ENCODE assay signal across 8 cellular contexts in the genomic region with DNA sequence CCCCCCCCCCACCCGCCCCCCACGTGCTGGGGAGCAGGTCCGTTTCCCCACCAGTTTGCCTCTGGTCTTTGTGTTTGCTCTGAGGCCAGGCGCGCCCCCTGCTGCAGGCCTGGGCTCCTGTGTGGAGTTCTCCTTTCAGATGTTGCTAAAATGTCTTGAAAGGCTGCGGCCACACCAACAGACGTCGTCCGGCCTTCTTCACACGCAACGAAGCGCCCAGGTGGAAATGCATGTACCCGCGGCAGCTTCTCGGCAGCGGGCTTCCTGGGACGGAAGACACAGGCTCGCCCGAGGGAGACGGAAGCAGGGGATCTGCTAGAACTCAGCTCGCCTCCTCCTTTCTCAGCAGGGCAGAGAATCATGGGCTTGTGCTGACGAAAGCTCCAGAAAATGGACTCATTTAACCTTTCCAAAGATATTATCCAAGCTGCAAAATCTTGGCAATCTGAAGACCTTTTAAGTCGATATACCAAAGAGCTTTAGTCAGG.
DNase-seq lines count a peak whose midpoint lies in the region; ATAC-seq and TF ChIP-seq lines count a peak whose summit lies in the region.

No MANE protein-coding gene starts in this region.

- H3K27ac ChIP-seq in HCT116 (ENCODE audit: low read depth, low read length) (no peak overlapping the region), esophagus squamous epithelium (peak overlapping the region; percentile 76 to 88 (median 84)), mucosa of rectum (ENCODE audit: low read depth in 2 of 2, low read length in 2 of 2) (peak overlapping the region in 1 of 2 donors; percentile 30), thoracic aorta (peak overlapping the region in 1 of 2 donors; percentile 50)

- RAD21 ChIA-PET in HCT116 (lab: Charles Lee; ENCODE audit: low non-redundant PET in 1 of 2, low total read pairs in 2 of 2, uncharacterized antibody in 2 of 2, unreplicated experiment in 2 of 2) = interaction anchor here in 1 of 2 experiments (0.6 kb wide), 1 partner anchor 222 kb away, joined by 3 read pairs; no protein-coding TSS in a partner anchor

- intact Hi-C loops in HCT116 (cut with micrococcal nuclease) = loop anchor here (1.0 to 5.0 kb wide), 3 partner anchors 87 to 221 kb away; partner anchors contain the start of gene ZNF516
- intact Hi-C loops in esophagus squamous epithelium (cut with DNase I) = no loop called here

- TF ChIP-seq RAD21 in HCT116 (IDR thresholded peaks at IDR 0.05; ENCODE audit: low read depth) = peak; percentile 68

- H3K27me3 ChIP-seq in HCT116 (ENCODE audit: insufficient read depth, low read length) (no peaks in the 10 kb centered on the region), esophagus squamous epithelium (no peaks in the 10 kb centered on the region), mucosa of rectum (ENCODE audit: control insufficient read depth in 2 of 2, insufficient read depth in 2 of 2, low read length in 2 of 2) (peaks cover 0 to 6% of the 10 kb centered on the region in 2 donors), thoracic aorta (replicated peaks; ENCODE audit: insufficient read depth) (no peaks in the 10 kb centered on the region)

- DNase-seq in GM12864 (ENCODE audit: low read depth) (peak; percentile 10), HCT116 (ENCODE audit: low read depth, low spot score) (peak; percentile 34), NCI-H1105 (lab: John Stamatoyannopoulos, UW) (peak; percentile 26), esophagus squamous epithelium (lab: John Stamatoyannopoulos, UW) (peak; percentile 7), thoracic aorta (ENCODE audit: low spot score) (no peak), LoVo (ENCODE audit: low spot score) (no peak)
- peak; percentile 31 for DNase-seq in activated CD8-positive, alpha-beta memory T cell treated with anti-CD3 and anti-CD28 coated beads, Interleukin-2, amount 50 U/mL, for 4 hours

- CTCF ChIA-PET in HCT116 (lab: Charles Lee) = no interaction called here

- no peaks in the 10 kb centered on the region for H3K79me2 ChIP-seq in HCT116 (ENCODE audit: insufficient read depth, low read length)

- POLR2A ChIA-PET in HCT116 (lab: Charles Lee) = no interaction called here

- BruUV-seq in HCT116 (replicated peaks; lab: Mats Ljungman, UMichigan) = no TSS peak

- H3K9me2 ChIP-seq in HCT116 (ENCODE audit: insufficient read depth) = no peaks in the 10 kb centered on the region

- H2AFZ ChIP-seq in HCT116 (ENCODE audit: low read depth, low read length, poor library complexity, severe bottlenecking) = peak overlapping the region; percentile 46

- H3K4me2 ChIP-seq in HCT116 (ENCODE audit: low read length) = peak overlapping the region; percentile 67

- TF ChIP-seq POLR2A in HCT116 (IDR thresholded peaks at IDR 0.05; ENCODE audit: borderline replicate concordance, extremely low read depth, insufficient read depth, insufficient read length) (no peak), esophagus squamous epithelium (IDR thresholded peaks at IDR 0.05) (no peak)

- H3K9me3 ChIP-seq in HCT116 (ENCODE audit: control insufficient read depth in 1 of 2, insufficient read depth in 1 of 2, low read depth in 1 of 2, low read length in 2 of 2) (no peaks in the 10 kb centered on the region), esophagus squamous epithelium (no peaks in the 10 kb centered on the region), mucosa of rectum (ENCODE audit: control insufficient read depth in 2 of 2, low read length in 2 of 2) (no peaks in the 10 kb centered on the region), thoracic aorta (no peaks in the 10 kb centered on the region)

- no peaks in the 10 kb centered on the region for H4K20me1 ChIP-seq in HCT116 (ENCODE audit: insufficient read depth)

- H3K9ac ChIP-seq in HCT116 (ENCODE audit: low read length) (no peak overlapping the region), mucosa of rectum (ENCODE audit: low read depth in 1 of 2, low read length in 2 of 2) (peak overlapping the region in 1 of 2 donors; percentile 50)

- ATAC-seq in HCT116 (peak; percentile 95), thoracic aorta (ENCODE audit: insufficient number of reproducible peaks, low FRiP score, low read depth) (peak; percentile 30)

- H3K4me3 ChIP-seq in GM12864 (ENCODE audit: low read depth, low read length) (no peak overlapping the region), HCT116 (replicated peaks in 1 of 2; ENCODE audit: low read depth in 1 of 2, low read length in 2 of 2) (no peak overlapping the region), esophagus squamous epithelium (peak overlapping the region; percentile 19 to 61 (median 44)), mucosa of rectum (ENCODE audit: low read length in 2 of 2) (peak overlapping the region; percentile 47 to 52), thoracic aorta (peak overlapping the region; percentile 69)

- H3K4me1 ChIP-seq in HCT116 (ENCODE audit: control insufficient read depth in 1 of 2, insufficient read depth in 2 of 2, low read length in 2 of 2) (peaks cover 5 to 14% of the 10 kb centered on the region in 2 experiments; a peak in 3 of 4 replicates), esophagus squamous epithelium (peaks cover 11 to 36% (median 24%) of the 10 kb centered on the region in 3 donors), mucosa of rectum (ENCODE audit: control insufficient read depth in 2 of 2, insufficient read depth in 2 of 2, low read length in 2 of 2) (peaks cover 5 to 13% of the 10 kb centered on the region in 2 donors), thoracic aorta (ENCODE audit: control insufficient read depth in 1 of 2, low read depth in 2 of 2) (peaks cover 15 to 30% of the 10 kb centered on the region in 2 donors)

- no peaks in the 10 kb centered on the region for H3K36me3 ChIP-seq in HCT116 (ENCODE audit: control insufficient read depth in 1 of 2, insufficient read depth in 2 of 2, low read length in 2 of 2)
- H3K36me3 ChIP-seq in esophagus squamous epithelium = no peaks in the 10 kb centered on the region
- H3K36me3 ChIP-seq in mucosa of rectum (ENCODE audit: control insufficient read depth in 2 of 2, insufficient read depth in 2 of 2, low read length in 2 of 2) = no peaks in the 10 kb centered on the region
- no peaks in the 10 kb centered on the region for H3K36me3 ChIP-seq in thoracic aorta

- 12 to 16% methylated on average over 3 to 8 of the region's 23 CpGs for WGBS in esophagus squamous epithelium, 2 donors

- TF ChIP-seq CTCF in GM12864 (IDR thresholded peaks at IDR 0.05; ENCODE audit: low read depth, low read length, missing control alignments) (peak; percentile 39), HCT116 (IDR thresholded peaks at IDR 0.05 in 2 of 3, conservative IDR thresholded peaks at IDR 0.05 in 1 of 3; ENCODE audit: borderline replicate concordance in 1 of 3, insufficient read depth in 1 of 3, low read depth in 2 of 3, low read length in 2 of 3) (peak; percentile 38 to 57 (median 38); a peak in 5 of 6 replicates), esophagus squamous epithelium (IDR thresholded peaks at IDR 0.05) (peak; percentile 17 to 62 (median 34)), thoracic aorta (IDR thresholded peaks at IDR 0.05) (peak; percentile 62)

TF ChIP-seq in HCT116, 20 proteins besides CTCF, POLR2A, EP300 and RAD21:
- no peak for TF ChIP-seq ZBTB33 (IDR thresholded peaks at IDR 0.05; ENCODE audit: extremely low read depth, insufficient replicate concordance, low read length)
- TF ChIP-seq, protein P1, sequence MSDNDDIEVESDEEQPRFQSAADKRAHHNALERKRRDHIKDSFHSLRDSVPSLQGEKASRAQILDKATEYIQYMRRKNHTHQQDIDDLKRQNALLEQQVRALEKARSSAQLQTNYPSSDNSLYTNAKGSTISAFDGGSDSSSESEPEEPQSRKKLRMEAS (IDR thresholded peaks at IDR 0.05) = peak; percentile 59; the same call in 1 of the 2 replicates

Comparison
In these comparisons a context has a peak if more than half of its experiments do, and no peak if none do; other contexts are left out.
1. DNase-seq: peak in GM12864 (single experiment), HCT116 (single experiment), NCI-H1105 (single experiment), activated CD8-positive, alpha-beta memory T cell treated with anti-CD3 and anti-CD28 coated beads, Interleukin-2, amount 50 U/mL, for 4 hours (single experiment) and esophagus squamous epithelium (single experiment); none in thoracic aorta (single experiment) and LoVo (single experiment).
2. H3K4me3 ChIP-seq: peak in esophagus squamous epithelium (4 of 4), mucosa of rectum (2 of 2) and thoracic aorta (single experiment); none in GM12864 (single experiment) and HCT116 (0 of 2).
3. Peak in every context shown above with its lines, with median percentiles within 50 percentile points of each other: CTCF ChIP-seq.